12 cellular contexts compared by ENCODE assay signal in the genomic region with DNA sequence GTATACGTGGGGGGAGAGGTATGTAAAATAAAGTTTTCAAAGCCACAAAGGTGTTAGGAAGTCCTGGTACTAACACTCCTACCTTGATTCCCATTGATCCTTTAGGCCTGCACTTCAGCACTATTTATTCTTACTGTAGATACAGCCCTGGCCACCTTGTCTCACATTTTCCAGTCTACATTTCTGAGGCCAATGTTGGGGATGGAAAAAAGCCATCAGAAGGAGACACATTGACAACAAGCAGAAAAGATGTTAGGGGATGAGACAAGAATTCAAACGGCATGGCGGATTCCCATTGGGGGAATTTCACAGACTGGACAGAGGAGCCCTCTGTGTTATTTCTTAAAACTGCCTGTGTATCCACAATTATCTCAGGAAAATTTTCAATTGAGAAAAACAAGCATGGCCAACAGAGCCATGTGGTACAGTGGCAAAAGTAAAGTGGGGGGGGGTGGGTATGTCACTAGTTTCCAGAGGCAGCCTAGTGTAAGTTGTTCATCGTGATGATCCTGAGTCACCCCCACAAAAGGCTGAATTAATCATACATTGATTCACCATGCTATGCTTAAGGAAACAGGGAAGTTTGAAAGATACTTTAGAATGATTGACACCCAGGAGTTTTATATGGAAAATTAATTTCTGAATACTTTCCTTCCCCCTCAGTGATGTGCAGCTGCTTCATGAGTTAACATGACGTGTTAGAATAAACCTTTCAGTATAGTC. TPM values are rescaled to one million over a fixed set of nuclear protein-coding genes. Genes with fewer than 3 reads are reported as not detected.
DNase-seq lines count a peak whose midpoint lies in the region; FAIRE-seq and TF ChIP-seq lines count a peak whose summit lies in the region.
"Had no signal": no experiment of that assay in that cellular context is flagged by ENCODE, and none has a peak within 500 bp of the region (broad histone marks: within the 10 kb centered on the region; RNA-seq: fewer than 3 reads in every experiment).

No MANE protein-coding gene starts in this region.

- peak overlapping the region; percentile 8 for H3K27ac ChIP-seq in fibroblast of lung (ENCODE audit: insufficient read depth, low read length)
- peak overlapping the region; percentile 21 to 26 for H3K27ac ChIP-seq in small intestine (ENCODE audit: low read depth in 1 of 2, low read length in 1 of 2)
- H3K27ac ChIP-seq in testis, result no peak overlapping the region

- H3K79me2 ChIP-seq in fibroblast of lung (ENCODE audit: control insufficient read depth, insufficient read depth, low read length), result peaks cover 95% of the 10 kb centered on the region

- no peak overlapping the region for H3K4me2 ChIP-seq in fibroblast of lung (ENCODE audit: extremely low read depth, insufficient read depth, low read length)

- H3K4me3 ChIP-seq in fibroblast of lung (replicated peaks in 1 of 4; ENCODE audit: control extremely low read depth in 1 of 4, insufficient read depth in 1 of 4, low read depth in 3 of 4, low read length in 4 of 4) (no peak overlapping the region), small intestine (ENCODE audit: low read depth in 1 of 2, low read length in 2 of 2) (no peak overlapping the region), testis (no peak overlapping the region)
- H3K4me3 ChIP-seq: left ventricle myocardium inferior had no signal

- WGBS in small intestine, 3 donors, result 76 to 83% (median 82%) methylated on average over 5 of the region's 5 CpGs
- 82% methylated on average over 5 of the region's 5 CpGs for WGBS in testis, 2 donors

- H3K27me3 Mint-ChIP-seq in T-helper 2 cell treated with Interferon-gamma antibody and Interleukin-4, amounts not matched to agents 5 μg/mL and 100 μg/mL, for 36 hours (ENCODE audit: low read depth), result no peaks in the 10 kb centered on the region

- H3K27ac Mint-ChIP-seq in T-helper 2 cell treated with Interferon-gamma antibody and Interleukin-4, amounts not matched to agents 5 μg/mL and 100 μg/mL, for 36 hours, result no peak overlapping the region

- no peak for TF ChIP-seq POLR2A in testis (IDR thresholded peaks at IDR 0.05)

- no peak overlapping the region for H2AFZ ChIP-seq in fibroblast of lung (ENCODE audit: low read length)

- H3K9me3 Mint-ChIP-seq in T-helper 2 cell treated with Interferon-gamma antibody and Interleukin-4, amounts not matched to agents 5 μg/mL and 100 μg/mL, for 36 hours, result no peaks in the 10 kb centered on the region

- H3K36me3 ChIP-seq in fibroblast of lung (ENCODE audit: control insufficient read depth, insufficient read depth, low read length) (no peaks in the 10 kb centered on the region), small intestine (ENCODE audit: control insufficient read depth in 2 of 2, insufficient read depth in 2 of 2, low read length in 2 of 2) (peaks cover 0 to 2% of the 10 kb centered on the region in 2 donors), testis (ENCODE audit: low read depth, missing control alignments) (no peaks in the 10 kb centered on the region)
- H3K36me3 ChIP-seq: left ventricle myocardium inferior had no signal

- no peak overlapping the region for H3K9ac ChIP-seq in fibroblast of lung (ENCODE audit: insufficient read depth, low read length)

- no peak for FAIRE-seq in small intestine (lab: Jason Lieb, UNC)
- FAIRE-seq: A204.1, GM18507 had no signal

- H4K20me1 ChIP-seq in fibroblast of lung (ENCODE audit: control insufficient read depth, extremely low read depth, insufficient read depth, low read length), result no peaks in the 10 kb centered on the region

- H3K9me3 ChIP-seq in fibroblast of lung (ENCODE audit: control insufficient read depth, insufficient read depth, low read depth, low read length) (no peaks in the 10 kb centered on the region), small intestine (ENCODE audit: control insufficient read depth, low read depth) (no peaks in the 10 kb centered on the region), testis (no peaks in the 10 kb centered on the region)
- H3K9me3 ChIP-seq: left ventricle myocardium inferior had no signal

- TF ChIP-seq CTCF in fibroblast of lung (conservative IDR thresholded peaks at IDR 0.05 in 1 of 2, IDR thresholded peaks at IDR 0.05 in 1 of 2; ENCODE audit: low read depth in 1 of 2, low read length in 2 of 2) (no peak), testis (IDR thresholded peaks at IDR 0.05) (no peak)

- H3K36me3 Mint-ChIP-seq in T-helper 2 cell treated with Interferon-gamma antibody and Interleukin-4, amounts not matched to agents 5 μg/mL and 100 μg/mL, for 36 hours (ENCODE audit: low read depth), result peaks cover 2% of the 10 kb centered on the region

- peak; percentile 32 for DNase-seq in T-helper 2 cell treated with Interferon-gamma antibody and Interleukin-4, amounts not matched to agents 5 μg/mL and 100 μg/mL, for 36 hours (ENCODE audit: low spot score)
- DNase-seq in T-helper 2 cell (no peak), T1000 (lab: John Stamatoyannopoulos, UW) (peak; percentile 8), fibroblast of lung (ENCODE audit: low read depth in 2 of 2) (peak; percentile 19 to 85), small intestine (no peak), testis (no peak), COLO829 (ENCODE audit: low spot score) (no peak), T-helper 1 cell (no peak)
- DNase-seq: left ventricle myocardium inferior, NCI-H1694 had no signal

- H3K4me1 ChIP-seq in fibroblast of lung (ENCODE audit: control insufficient read depth, extremely low read depth, insufficient read depth, low read length) (peaks cover 38% of the 10 kb centered on the region), small intestine (ENCODE audit: control insufficient read depth in 2 of 2, insufficient read depth in 1 of 2, low read depth in 1 of 2, low read length in 1 of 2) (peaks cover 16 to 24% of the 10 kb centered on the region in 2 donors), testis (peaks cover 63% of the 10 kb centered on the region)

- intact Hi-C loops in testis (cut with DNase I; ENCODE audit: low total_unique reads), result no loop called here

- H3K27me3 ChIP-seq in fibroblast of lung (ENCODE audit: control insufficient read depth, insufficient read depth, low read length) (no peaks in the 10 kb centered on the region), small intestine (ENCODE audit: control insufficient read depth in 2 of 2, insufficient read depth in 2 of 2, low read length in 2 of 2) (no peaks in the 10 kb centered on the region), testis (no peaks in the 10 kb centered on the region)

- H3K4me1 Mint-ChIP-seq in T-helper 2 cell treated with Interferon-gamma antibody and Interleukin-4, amounts not matched to agents 5 μg/mL and 100 μg/mL, for 36 hours (ENCODE audit: low read depth), result peaks cover 49% of the 10 kb centered on the region

- no peak overlapping the region for H3K4me3 Mint-ChIP-seq in T-helper 2 cell treated with Interferon-gamma antibody and Interleukin-4, amounts not matched to agents 5 μg/mL and 100 μg/mL, for 36 hours

RNA-seq across cellular contexts. Expression of gene RREB1, which starts 40.5 kb away (rescaled TPM):
- total RNA-seq in fibroblast of lung (15.2 and 18.8 TPM in 2 replicates), testis (10 to 100 TPM; 75.0 to 79.2 TPM)
- polyA plus RNA-seq in fibroblast of lung (2.4 and 2.8 TPM in 2 replicates), small intestine (10 to 100 TPM in 2 of 3 donors, 1 to 10 TPM in 1; 6.5 to 12.7 (median 10.3) TPM), testis (ENCODE audit: insufficient read depth, low read depth, low replicate concordance) (30.0 TPM)
- polyA plus RNA-seq in fibroblast of lung (2012), result 5.5 and 7.7 TPM in 2 replicates
- polyA minus RNA-seq in fibroblast of lung (ENCODE audit: low replicate concordance), result 19.9 and 29.8 TPM in 2 replicates

Comparison
In these comparisons a context has a peak if more than half of its experiments do, and no peak if none do; other contexts are left out.
1. DNase-seq: peak in T-helper 2 cell treated with Interferon-gamma antibody and Interleukin-4, amounts not matched to agents 5 μg/mL and 100 μg/mL, for 36 hours (single experiment), T1000 (single experiment) and fibroblast of lung (2 of 2); none in T-helper 2 cell (0 of 5), small intestine (single experiment), testis (single experiment), COLO829 (single experiment) and T-helper 1 cell (0 of 5).
2. H3K27ac ChIP-seq: peak in fibroblast of lung (single experiment) and small intestine (2 of 2); none in testis (0 of 2).